ENCODE assay signal across 26 cellular contexts in genomic region chr2:205607146-205607545, GRCh38.
"Had no signal": no experiment of that assay in that cellular context is flagged by ENCODE, and none has a peak within 500 bp of the region (broad histone marks: within the 10 kb centered on the region; RNA-seq: fewer than 3 reads in every experiment).

No MANE protein-coding gene starts in this region.

- H3K27ac ChIP-seq: neural progenitor cell, ovary, parathyroid adenoma, psoas muscle, right lobe of liver, sigmoid colon, skin epidermis, spleen, stomach, tibial artery, transverse colon, upper lobe of right lung, uterus had no signal

- H3K4me1 ChIP-seq: neural progenitor cell, parathyroid adenoma, psoas muscle, right lobe of liver, spleen, stomach, transverse colon, upper lobe of right lung, uterus had no signal

- H2AFZ ChIP-seq: neural progenitor cell, parathyroid adenoma had no signal

- ATAC-seq: naive thymus-derived CD4-positive, alpha-beta T cell; natural killer cell; psoas muscle; right cardiac atrium; right lobe of liver; stimulated activated naive B cell treated with anti-CD40 and anti-IgM and Interleukin-4, amounts not matched to agents 10 μg/mL and 1 μg/mL and 100 μg/mL, for 72 hours; upper lobe of right lung had no signal

- DNase-seq: naive thymus-derived CD4-positive, alpha-beta T cell; natural killer cell; occipital lobe; ovary; posterior cingulate gyrus; psoas muscle; right cardiac atrium; right lobe of liver; sigmoid colon; spleen; stimulated activated CD4-positive, alpha-beta T cell treated with anti-CD3 and anti-CD28 coated beads, Interleukin-12 subunit alpha, Interleukin-12 subunit beta, amount 100 ng/mL, for 4 hours; stimulated activated CD4-positive, alpha-beta T cell treated with anti-CD3 and anti-CD28 coated beads, Interleukin-1b, Interleukin-23, amount 100 ng/mL, for 48 hours; stimulated activated CD4-positive, alpha-beta T cell treated with anti-CD3 and anti-CD28 coated beads, Interleukin-4, amount 100 ng/mL, for 1 hour; stimulated activated CD4-positive, alpha-beta T cell treated with anti-CD3 and anti-CD28 coated beads, Interleukin-4, amount 100 ng/mL, for 4 hours; stimulated activated CD8-positive, alpha-beta memory T cell treated with anti-CD3 and anti-CD28 coated beads, Interleukin-4, amount 100 ng/mL, for 48 hours; stimulated activated naive B cell treated with anti-CD40 and anti-IgM and Interleukin-4, amounts not matched to agents 10 μg/mL and 1 μg/mL and 100 μg/mL, for 72 hours; stimulated activated naive CD4-positive, alpha-beta T cell treated with Interleukin-2 at 50 U/mL for 16 hours; stomach; tibial artery; transverse colon; upper lobe of right lung; uterus had no signal

- H3K9me3 ChIP-seq: right lobe of liver, upper lobe of right lung had no signal

- H3K4me3 ChIP-seq: neural progenitor cell, ovary, psoas muscle, right lobe of liver, sigmoid colon, skin epidermis, smooth muscle cell, spleen, stomach, tibial artery, transverse colon, upper lobe of right lung, uterus had no signal

- H3K79me2 ChIP-seq: parathyroid adenoma had no signal

- H3K4me2 ChIP-seq: neural progenitor cell, smooth muscle cell had no signal

- H3K9ac ChIP-seq: neural progenitor cell, parathyroid adenoma had no signal

- H3K36me3 ChIP-seq: neural progenitor cell, ovary, right lobe of liver, sigmoid colon, spleen, stomach, tibial artery, transverse colon, upper lobe of right lung, uterus had no signal

- H3K27me3 ChIP-seq: neural progenitor cell, ovary, right lobe of liver, sigmoid colon, stomach, tibial artery, transverse colon, upper lobe of right lung, uterus had no signal
